ENCODE assay signal across 13 cellular contexts in the genomic region with DNA sequence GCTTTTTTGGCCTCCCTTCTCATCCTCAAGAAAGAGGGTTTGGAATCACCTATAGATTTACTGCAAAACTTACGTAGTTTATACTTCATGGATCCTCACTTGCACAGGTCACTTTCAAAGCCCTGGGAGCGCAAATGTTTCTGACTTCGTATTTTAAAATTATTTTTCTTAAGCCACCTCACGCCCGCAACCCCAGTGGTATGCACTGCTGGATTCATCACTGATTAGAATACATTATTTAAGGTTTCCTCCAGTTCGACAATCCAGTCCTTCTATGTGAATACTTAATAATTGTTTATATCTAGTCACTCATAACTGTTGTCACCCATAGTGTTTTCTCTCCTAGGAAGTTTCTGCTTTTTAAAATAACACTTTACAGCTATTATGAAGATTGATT.
DNase-seq lines count a peak whose midpoint lies in the region; ATAC-seq and TF ChIP-seq lines count a peak whose summit lies in the region.
"Had no signal": no experiment of that assay in that cellular context is flagged by ENCODE, and none has a peak within 500 bp of the region (broad histone marks: within the 10 kb centered on the region; RNA-seq: fewer than 3 reads in every experiment).

No MANE protein-coding gene starts in this region.

- H3K36me3 ChIP-seq in endodermal cell (ENCODE audit: control insufficient read depth, insufficient read depth, low read length) (no peaks in the 10 kb centered on the region), urinary bladder (ENCODE audit: insufficient read depth) (no peaks in the 10 kb centered on the region), right lobe of liver (no peaks in the 10 kb centered on the region)

- ATAC-seq in right lobe of liver (no peak), GM19324 (IDR thresholded peaks at IDR 0.05; ENCODE audit: low FRiP score, unreplicated experiment) (no peak)
- ATAC-seq: A549; activated CD8-positive, alpha-beta memory T cell treated with anti-CD3 and anti-CD28 coated beads, Interleukin-2, amount 10 ng/mL, durations not matched to agents 7 days and 5 days; natural killer cell had no signal

- no peaks in the 10 kb centered on the region for H3K4me1 Mint-ChIP-seq in activated CD4-positive, alpha-beta T cell treated with anti-CD3 and anti-CD28 coated beads, Interleukin-2, amount 10 ng/mL, durations not matched to agents 7 days and 5 days
- peaks cover 6% of the 10 kb centered on the region for H3K4me1 Mint-ChIP-seq in endodermal cell
- peaks cover 8% of the 10 kb centered on the region for H3K4me1 Mint-ChIP-seq in nephron progenitor cell
- H3K4me1 Mint-ChIP-seq: activated CD8-positive, alpha-beta memory T cell treated with anti-CD3 and anti-CD28 coated beads, Interleukin-2, amount 10 ng/mL, durations not matched to agents 7 days and 5 days; natural killer cell had no signal

- POLR2A ChIA-PET in activated CD4-positive, alpha-beta T cell treated with anti-CD3 and anti-CD28 coated beads, Interleukin-2, amount 10 ng/mL, durations not matched to agents 7 days and 5 days (lab: Charles Lee), result interaction anchor here (0.6 kb wide), 1 partner anchor 72 kb away, joined by 4 read pairs; no protein-coding TSS in a partner anchor

- TF ChIP-seq CTCF in endodermal cell (conservative IDR thresholded peaks at IDR 0.05), result no peak
- no peak for TF ChIP-seq CTCF in nephron progenitor cell (IDR thresholded peaks at IDR 0.05)
- TF ChIP-seq CTCF in right lobe of liver (IDR thresholded peaks at IDR 0.05), result no peak

- DNase-seq in activated CD4-positive, alpha-beta T cell treated with anti-CD3 and anti-CD28 coated beads, Interleukin-2, amount 10 ng/mL, durations not matched to agents 7 days and 5 days, result no peak
- no peak for DNase-seq in activated CD4-positive, alpha-beta T cell treated with anti-CD3 and anti-CD28 coated beads, Interleukin-2, amount 50 U/mL, for 4 hours
- no peak for DNase-seq in endodermal cell
- no peak for DNase-seq in nephron progenitor cell
- no peak for DNase-seq in NCI-H510A treated with DMSO at 0.1 percent for 48 hours (lab: John Stamatoyannopoulos, UW)
- no peak for DNase-seq in right lobe of liver
- DNase-seq: activated CD8-positive, alpha-beta memory T cell treated with anti-CD3 and anti-CD28 coated beads, Interleukin-2, amount 10 ng/mL, durations not matched to agents 7 days and 5 days; natural killer cell; NCI-H524 had no signal

- no peaks in the 10 kb centered on the region for H3K27me3 ChIP-seq in endodermal cell (ENCODE audit: control insufficient read depth, insufficient read depth, low read length, poor library complexity, severe bottlenecking)
- no peaks in the 10 kb centered on the region for H3K27me3 ChIP-seq in right lobe of liver

- no peaks in the 10 kb centered on the region for H3K36me3 Mint-ChIP-seq in activated CD4-positive, alpha-beta T cell treated with anti-CD3 and anti-CD28 coated beads, Interleukin-2, amount 10 ng/mL, durations not matched to agents 7 days and 5 days (ENCODE audit: low read depth)
- H3K36me3 Mint-ChIP-seq in endodermal cell (ENCODE audit: low read depth) (no peaks in the 10 kb centered on the region), nephron progenitor cell (ENCODE audit: low read depth) (no peaks in the 10 kb centered on the region)
- H3K36me3 Mint-ChIP-seq: activated CD8-positive, alpha-beta memory T cell treated with anti-CD3 and anti-CD28 coated beads, Interleukin-2, amount 10 ng/mL, durations not matched to agents 7 days and 5 days; natural killer cell had no signal

- 89 to 100% methylated on average over 1 to 6 of the region's 6 CpGs for WGBS in endodermal cell (ENCODE audit: insufficient coverage in 1 of 2, insufficient read length in 1 of 2), 2 experiments
- WGBS in urinary bladder, result 61% methylated on average over 6 of the region's 6 CpGs
- WGBS in right lobe of liver (ENCODE audit: insufficient coverage, low coverage, low lambda C conversion rate, missing lambda C conversion rate), result 58% methylated on average over 6 of the region's 6 CpGs

- intact Hi-C loops in right lobe of liver (cut with DNase I), result no loop called here

- no peak overlapping the region for H3K4me3 ChIP-seq in endodermal cell (ENCODE audit: low read length)
- peak overlapping the region; percentile 42 for H3K4me3 ChIP-seq in urinary bladder (ENCODE audit: low read depth, low read length)
- peak overlapping the region in 1 of 3 donors; percentile 28 for H3K4me3 ChIP-seq in right lobe of liver
- H3K4me3 ChIP-seq: A549 had no signal

- H3K27ac Mint-ChIP-seq in activated CD4-positive, alpha-beta T cell treated with anti-CD3 and anti-CD28 coated beads, Interleukin-2, amount 10 ng/mL, durations not matched to agents 7 days and 5 days, result no peak overlapping the region
- H3K27ac Mint-ChIP-seq in endodermal cell, result no peak overlapping the region
- H3K27ac Mint-ChIP-seq in nephron progenitor cell, result no peak overlapping the region
- H3K27ac Mint-ChIP-seq: activated CD8-positive, alpha-beta memory T cell treated with anti-CD3 and anti-CD28 coated beads, Interleukin-2, amount 10 ng/mL, durations not matched to agents 7 days and 5 days; natural killer cell had no signal

- no peaks in the 10 kb centered on the region for H3K4me1 ChIP-seq in endodermal cell (ENCODE audit: control insufficient read depth, insufficient read depth, low read length)
- no peaks in the 10 kb centered on the region for H3K4me1 ChIP-seq in urinary bladder (ENCODE audit: insufficient read depth)
- no peaks in the 10 kb centered on the region for H3K4me1 ChIP-seq in right lobe of liver
- H3K4me1 ChIP-seq: A549 had no signal

- peaks cover 2% of the 10 kb centered on the region for H3K9me3 Mint-ChIP-seq in activated CD4-positive, alpha-beta T cell treated with anti-CD3 and anti-CD28 coated beads, Interleukin-2, amount 10 ng/mL, durations not matched to agents 7 days and 5 days
- H3K9me3 Mint-ChIP-seq in endodermal cell, result peaks cover 13% of the 10 kb centered on the region
- H3K9me3 Mint-ChIP-seq in nephron progenitor cell, result peaks cover 30% of the 10 kb centered on the region

- H3K4me3 Mint-ChIP-seq in activated CD4-positive, alpha-beta T cell treated with anti-CD3 and anti-CD28 coated beads, Interleukin-2, amount 10 ng/mL, durations not matched to agents 7 days and 5 days, result peak overlapping the region; percentile 57
- peak overlapping the region; percentile 64 for H3K4me3 Mint-ChIP-seq in endodermal cell
- H3K4me3 Mint-ChIP-seq in nephron progenitor cell, result peak overlapping the region; percentile 79
- H3K4me3 Mint-ChIP-seq: activated CD8-positive, alpha-beta memory T cell treated with anti-CD3 and anti-CD28 coated beads, Interleukin-2, amount 10 ng/mL, durations not matched to agents 7 days and 5 days; natural killer cell had no signal

- no peak overlapping the region for H3K9ac ChIP-seq in endodermal cell (ENCODE audit: extremely low read depth, low read length, poor library complexity, severe bottlenecking)
- H3K9ac ChIP-seq: KMS-11 had no signal

- H3K9me3 ChIP-seq in endodermal cell (ENCODE audit: control insufficient read depth, low read length) (peaks cover 73% of the 10 kb centered on the region), right lobe of liver (no peaks in the 10 kb centered on the region)
- H3K9me3 ChIP-seq: A549 had no signal

- H3K27me3 Mint-ChIP-seq in activated CD4-positive, alpha-beta T cell treated with anti-CD3 and anti-CD28 coated beads, Interleukin-2, amount 10 ng/mL, durations not matched to agents 7 days and 5 days, result no peaks in the 10 kb centered on the region
- H3K27me3 Mint-ChIP-seq in endodermal cell (ENCODE audit: insufficient read depth) (peaks cover 16% of the 10 kb centered on the region), nephron progenitor cell (ENCODE audit: low read depth, poor library complexity) (no peaks in the 10 kb centered on the region)
- H3K27me3 Mint-ChIP-seq: activated CD8-positive, alpha-beta memory T cell treated with anti-CD3 and anti-CD28 coated beads, Interleukin-2, amount 10 ng/mL, durations not matched to agents 7 days and 5 days had no signal

- CTCF ChIA-PET in activated CD4-positive, alpha-beta T cell treated with anti-CD3 and anti-CD28 coated beads, Interleukin-2, amount 10 ng/mL, durations not matched to agents 7 days and 5 days (lab: Charles Lee), result no interaction called here

- H3K27ac ChIP-seq in endodermal cell (ENCODE audit: low read depth, low read length) (no peak overlapping the region), urinary bladder (ENCODE audit: low read depth) (no peak overlapping the region), right lobe of liver (no peak overlapping the region)
- H3K27ac ChIP-seq: A549, KMS-11 had no signal

- no peak for TF ChIP-seq POLR2A in right lobe of liver (IDR thresholded peaks at IDR 0.05)
